ENCODE assay signal across 1 cellular context in the genomic region with DNA sequence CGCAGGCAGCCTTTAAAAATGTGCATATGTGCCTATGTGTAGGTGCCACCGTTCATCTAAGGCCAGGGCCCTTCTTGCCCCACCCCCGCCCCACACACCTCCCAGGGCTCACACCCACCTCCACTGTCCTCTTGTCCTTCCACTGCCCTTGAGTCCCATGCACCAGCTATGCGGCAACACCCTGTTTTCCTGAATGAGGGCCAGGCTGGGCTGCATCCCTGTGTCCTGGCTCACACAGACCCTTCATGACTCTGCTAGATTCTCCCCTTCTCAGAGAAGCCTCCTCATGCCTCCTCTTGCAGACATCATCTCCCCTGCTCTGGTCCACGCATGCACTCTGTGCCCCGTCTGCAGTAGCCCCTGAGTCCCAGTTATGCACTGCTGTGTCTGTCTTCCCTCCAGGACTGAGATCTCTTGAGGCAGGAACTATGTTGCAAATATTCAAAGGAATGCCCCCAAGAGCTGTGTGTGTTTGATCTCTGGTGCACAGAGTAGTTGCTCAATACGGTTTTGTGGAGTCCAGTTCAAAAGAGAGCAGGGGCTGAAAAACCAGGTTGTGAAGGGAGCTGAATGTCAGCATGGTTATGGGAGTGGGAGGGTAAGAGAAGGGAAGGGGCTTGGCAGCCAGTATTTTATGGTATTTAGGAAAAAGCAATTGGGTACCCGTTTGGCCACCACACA.
A peak's percentile ranks its signal among the peaks of the same experiment; 100 is the strongest.
TF ChIP-seq lines count a peak whose summit lies in the region.

No MANE protein-coding gene starts in this region.

TF ChIP-seq in HepG2, 621 proteins besides CTCF, POLR2A, EP300 and RAD21:
- TF ChIP-seq CEBPB (IDR thresholded peaks at IDR 0.05; ENCODE audit: borderline replicate concordance, low read depth, low read length) (peak; percentile 73; the same call in 1 of the 2 replicates), HNF4A (CRISPR knock-in tag; IDR thresholded peaks at IDR 0.05) (peak; percentile 30), ZNF629 (CRISPR knock-in tag; conservative IDR thresholded peaks at IDR 0.05) (no peak), HES4 (CRISPR knock-in tag; IDR thresholded peaks at IDR 0.05; ENCODE audit: borderline replicate concordance) (no peak), THAP11 (CRISPR knock-in tag; IDR thresholded peaks at IDR 0.05) (no peak), CEBPG (CRISPR knock-in tag; IDR thresholded peaks at IDR 0.05) (peak; percentile 33; the same call in 1 of the 2 replicates), ZMYM3 (CRISPR knock-in tag; IDR thresholded peaks at IDR 0.05) (peak; percentile 20; the same call in 1 of the 2 replicates)
- TF ChIP-seq, protein P1, sequence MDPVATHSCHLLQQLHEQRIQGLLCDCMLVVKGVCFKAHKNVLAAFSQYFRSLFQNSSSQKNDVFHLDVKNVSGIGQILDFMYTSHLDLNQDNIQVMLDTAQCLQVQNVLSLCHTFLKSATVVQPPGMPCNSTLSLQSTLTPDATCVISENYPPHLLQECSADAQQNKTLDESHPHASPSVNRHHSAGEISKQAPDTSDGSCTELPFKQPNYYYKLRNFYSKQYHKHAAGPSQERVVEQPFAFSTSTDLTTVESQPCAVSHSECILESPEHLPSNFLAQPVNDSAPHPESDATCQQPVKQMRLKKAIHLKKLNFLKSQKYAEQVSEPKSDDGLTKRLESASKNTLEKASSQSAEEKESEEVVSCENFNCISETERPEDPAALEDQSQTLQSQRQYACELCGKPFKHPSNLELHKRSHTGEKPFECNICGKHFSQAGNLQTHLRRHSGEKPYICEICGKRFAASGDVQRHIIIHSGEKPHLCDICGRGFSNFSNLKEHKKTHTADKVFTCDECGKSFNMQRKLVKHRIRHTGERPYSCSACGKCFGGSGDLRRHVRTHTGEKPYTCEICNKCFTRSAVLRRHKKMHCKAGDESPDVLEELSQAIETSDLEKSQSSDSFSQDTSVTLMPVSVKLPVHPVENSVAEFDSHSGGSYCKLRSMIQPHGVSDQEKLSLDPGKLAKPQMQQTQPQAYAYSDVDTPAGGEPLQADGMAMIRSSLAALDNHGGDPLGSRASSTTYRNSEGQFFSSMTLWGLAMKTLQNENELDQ (CRISPR knock-in tag; IDR thresholded peaks at IDR 0.05; ENCODE audit: borderline replicate concordance): no peak
